Comparison of ENCODE assay signal across 1 cellular context in genomic region chr20:1383621-1384404, GRCh38.
TF ChIP-seq lines count a peak whose summit lies in the region.

No MANE protein-coding gene starts in this region.

TF ChIP-seq in HepG2, 621 proteins besides CTCF, POLR2A, EP300 and RAD21 (continues in another document):
- TF ChIP-seq SUZ12 (IDR thresholded peaks at IDR 0.05; ENCODE audit: low read depth, low read length) (no peak), ZNF207 (IDR thresholded peaks at IDR 0.05; ENCODE audit: borderline replicate concordance) (no peak), ZNF740 (CRISPR knock-in tag; IDR thresholded peaks at IDR 0.05) (no peak), SRSF4 (IDR thresholded peaks at IDR 0.05; ENCODE audit: low read depth, low read length, poor library complexity, severe bottlenecking) (no peak), SOX6 (IDR thresholded peaks at IDR 0.05) (no peak), SOX6 (CRISPR knock-in tag; IDR thresholded peaks at IDR 0.05) (0 out of 2 replicates have a peak, but pooled peaks have one; percentile 16), ZNF337 (CRISPR knock-in tag; IDR thresholded peaks at IDR 0.05; ENCODE audit: borderline replicate concordance, low read depth) (no peak), ZNF407 (CRISPR knock-in tag; IDR thresholded peaks at IDR 0.05; ENCODE audit: not compliant biosample characterization) (no peak), RBM39 (IDR thresholded peaks at IDR 0.05; ENCODE audit: low read depth, low read length, poor library complexity, severe bottlenecking) (no peak), ZNF777 (CRISPR knock-in tag; IDR thresholded peaks at IDR 0.05) (no peak), ZNF143 (CRISPR knock-in tag; IDR thresholded peaks at IDR 0.05) (no peak), TFDP1 (CRISPR knock-in tag; IDR thresholded peaks at IDR 0.05; ENCODE audit: borderline replicate concordance) (no peak), JUN (CRISPR knock-in tag; IDR thresholded peaks at IDR 0.05) (no peak), ZBTB49 (CRISPR knock-in tag; IDR thresholded peaks at IDR 0.05; ENCODE audit: borderline replicate concordance) (no peak), ZNF430 (CRISPR knock-in tag; IDR thresholded peaks at IDR 0.05) (no peak), NBN (conservative IDR thresholded peaks at IDR 0.05) (no peak), NONO (IDR thresholded peaks at IDR 0.05) (no peak), NONO (CRISPR knock-in tag; conservative IDR thresholded peaks at IDR 0.05) (no peak), ZNF839 (CRISPR knock-in tag; IDR thresholded peaks at IDR 0.05; ENCODE audit: borderline replicate concordance) (no peak), ZFP41 (CRISPR knock-in tag; IDR thresholded peaks at IDR 0.05; ENCODE audit: borderline replicate concordance) (no peak), ATAD3A (CRISPR knock-in tag; IDR thresholded peaks at IDR 0.05) (no peak), ASH2L (IDR thresholded peaks at IDR 0.05; ENCODE audit: insufficient read length, low read depth, low read length) (peak; percentile 28), ZNF12 (CRISPR knock-in tag; IDR thresholded peaks at IDR 0.05) (no peak), ZBTB33 (CRISPR knock-in tag; IDR thresholded peaks at IDR 0.05) (no peak), CSRNP1 (CRISPR knock-in tag; IDR thresholded peaks at IDR 0.05) (no peak), KDM2A (CRISPR knock-in tag; IDR thresholded peaks at IDR 0.05; ENCODE audit: borderline replicate concordance, low read depth) (no peak), ZFAT (CRISPR knock-in tag; conservative IDR thresholded peaks at IDR 0.05) (no peak), ZNF503 (CRISPR knock-in tag; IDR thresholded peaks at IDR 0.05) (0 out of 2 replicates have a peak, but pooled peaks have one; percentile 33), HHEX (CRISPR knock-in tag; IDR thresholded peaks at IDR 0.05) (peak; percentile 68; the same call in 1 of the 2 replicates), NFATC3 (CRISPR knock-in tag; IDR thresholded peaks at IDR 0.05) (no peak), PRDM15 (CRISPR knock-in tag; IDR thresholded peaks at IDR 0.05) (no peak), HOXA3 (CRISPR knock-in tag; IDR thresholded peaks at IDR 0.05) (no peak), ZFP1 (CRISPR knock-in tag; IDR thresholded peaks at IDR 0.05) (no peak), ZNF280B (CRISPR knock-in tag; IDR thresholded peaks at IDR 0.05; ENCODE audit: borderline replicate concordance) (no peak)
